Comparison of ENCODE assay signal across 28 cellular contexts in the genomic region with DNA sequence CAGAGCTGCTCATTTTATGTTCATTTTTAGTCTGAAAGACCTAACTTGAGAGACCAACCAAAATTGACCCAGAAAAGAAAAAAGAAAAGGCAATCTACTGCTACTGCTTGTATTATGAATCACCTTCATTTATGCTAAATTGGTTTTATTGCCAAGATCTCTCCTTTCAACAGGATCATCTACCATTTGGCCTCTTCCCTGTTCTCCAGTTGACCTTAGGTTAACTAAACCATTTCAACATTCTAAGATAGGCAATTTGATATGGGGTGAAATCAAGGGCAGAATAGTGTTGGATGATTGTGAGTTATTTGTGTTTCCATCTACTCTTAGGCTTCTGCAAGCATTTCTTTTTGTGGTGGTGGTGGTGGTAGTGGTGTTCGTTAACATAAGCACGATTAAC. TPM values are rescaled to one million over a fixed set of nuclear protein-coding genes. Genes with fewer than 3 reads are reported as not detected.
DNase-seq lines count a peak whose midpoint lies in the region; ATAC-seq and TF ChIP-seq lines count a peak whose summit lies in the region.
"Had no signal": no experiment of that assay in that cellular context is flagged by ENCODE, and none has a peak within 500 bp of the region (broad histone marks: within the 10 kb centered on the region; RNA-seq: fewer than 3 reads in every experiment).

No MANE protein-coding gene starts in this region.

- no peak overlapping the region for H2BK5ac ChIP-seq in IMR-90 (ENCODE audit: low read depth, low read length, poor library complexity, severe bottlenecking)

- H2BK120ac ChIP-seq in IMR-90 (ENCODE audit: low read depth, low read length): no peak overlapping the region

- peak overlapping the region; percentile 22 for H3K27ac Mint-ChIP-seq in WTC11
- H3K27ac Mint-ChIP-seq: activated CD8-positive, alpha-beta T cell treated with anti-CD3 and anti-CD28 coated beads, Interleukin-2, amount 10 ng/mL, durations not matched to agents 7 days and 5 days; stimulated activated naive CD8-positive, alpha-beta T cell treated with anti-CD3 and anti-CD28 coated beads, Interleukin-15, amount 100 ng/mL, for 72 hours had no signal

- H3K27ac ChIP-seq in IMR-90 (ENCODE audit: insufficient read depth, low read length): no peak overlapping the region
- H3K27ac ChIP-seq: BLaER1, body of pancreas, thyroid gland had no signal

- peaks cover 6% of the 10 kb centered on the region; the same call in 1 of the 2 replicates for H3K36me3 Mint-ChIP-seq in WTC11

- H3K23ac ChIP-seq in IMR-90 (ENCODE audit: low read depth, low read length): no peak overlapping the region

- no peak overlapping the region for H3K14ac ChIP-seq in IMR-90 (replicated peaks; ENCODE audit: low read depth, low read length)

- no peaks in the 10 kb centered on the region for H4K20me1 ChIP-seq in IMR-90 (ENCODE audit: insufficient read depth, low read length)
- H4K20me1 ChIP-seq: BLaER1 had no signal

- H3K18ac ChIP-seq in IMR-90 (ENCODE audit: low read depth, low read length): no peak overlapping the region

- BruUV-seq in IMR-90 (replicated peaks; lab: Mats Ljungman, UMichigan): no TSS peak

- CTCF ChIA-PET in IMR-90 (lab: Yijun Ruan, JAX) (no interaction called here), WTC11 (lab: Charles Lee) (interaction anchor here (1.1 kb wide), 1 partner anchor 135 kb away, joined by 5 read pairs; no protein-coding TSS in a partner anchor)

- TF ChIP-seq POLR2A in IMR-90 (IDR thresholded peaks at IDR 0.05; ENCODE audit: low read depth, low read length): no peak

- TF ChIP-seq RAD21 in IMR-90 (IDR thresholded peaks at IDR 0.05; ENCODE audit: low read length): no peak

- no peak overlapping the region for H4K8ac ChIP-seq in IMR-90 (ENCODE audit: low read depth in 2 of 2, low read length in 2 of 2)

- H2AK5ac ChIP-seq in IMR-90 (ENCODE audit: low read depth, low read length): no peak overlapping the region

- no peak overlapping the region for H2BK15ac ChIP-seq in IMR-90 (ENCODE audit: low read depth, low read length)

- H3K36me3 ChIP-seq in IMR-90 (ENCODE audit: control insufficient read depth, insufficient read depth, low read length): 0 out of 2 replicates have a peak, but pooled peaks cover 2% of the 10 kb centered on the region

- no peak overlapping the region for H3K4ac ChIP-seq in IMR-90 (ENCODE audit: low read depth, low read length)

- dilution Hi-C loops in IMR-90 (cut with HindIII; ENCODE audit: low sequenced_read_pairs, unreplicated experiment): no loop called here

- H3K4me2 ChIP-seq in IMR-90 (ENCODE audit: low read depth, low read length): no peak overlapping the region
- H3K4me2 ChIP-seq: BLaER1 had no signal

- H3K9me3 ChIP-seq in IMR-90 (ENCODE audit: control insufficient read depth, insufficient read depth, low read length): no peaks in the 10 kb centered on the region
- H3K9me3 ChIP-seq: BLaER1, body of pancreas, mucosa of descending colon, thyroid gland had no signal

- H3K4me1 ChIP-seq in IMR-90 (ENCODE audit: control insufficient read depth, insufficient read depth, low read length): no peaks in the 10 kb centered on the region
- H3K4me1 ChIP-seq: body of pancreas, thyroid gland had no signal

- H2BK20ac ChIP-seq in IMR-90 (ENCODE audit: low read depth, low read length): no peak overlapping the region

- DNase-seq in EH (ENCODE audit: low read depth): peak; percentile 19
- DNase-seq in IMR-90: peak; percentile 7
- DNase-seq in WTC11 (ENCODE audit: low spot score): no peak
- DNase-seq in left kidney (ENCODE audit: low read depth, low spot score): peak; percentile 81
- no peak for DNase-seq in activated CD4-positive, CD25-positive, alpha-beta regulatory T cell treated with anti-CD3 and anti-CD28 coated beads, Interleukin-2, amount 50 U/mL, for 72 hours
- DNase-seq: ACHN; activated CD8-positive, alpha-beta T cell treated with anti-CD3 and anti-CD28 coated beads, Interleukin-2, amount 10 ng/mL, durations not matched to agents 7 days and 5 days; activated effector memory CD4-positive, alpha-beta T cell treated with Interleukin-2 at 50 U/mL for 16 hours; activated T-cell treated with anti-CD3 and anti-CD28 coated beads for 4 hours; body of pancreas; effector memory CD8-positive, alpha-beta T cell; EL; KG1; mucosa of descending colon; NCI-H187; NCI-H226; NCI-H748 treated with DMSO at 0.1 percent for 48 hours; SHP77; stimulated activated naive CD8-positive, alpha-beta T cell treated with anti-CD3 and anti-CD28 coated beads, Interleukin-15, amount 100 ng/mL, for 72 hours; thyroid gland had no signal

- no peak overlapping the region for H4K5ac ChIP-seq in IMR-90 (ENCODE audit: low read depth, low read length)

- H3K56ac ChIP-seq in IMR-90 (ENCODE audit: extremely low read depth, insufficient read depth, low read length): no peak overlapping the region

- no peak overlapping the region for H3K4me3 ChIP-seq in IMR-90 (ENCODE audit: insufficient read depth, low read depth, low read length)
- H3K4me3 ChIP-seq: BLaER1, body of pancreas, lung, mucosa of descending colon, thyroid gland had no signal

- H3K27me3 ChIP-seq in IMR-90 (ENCODE audit: control insufficient read depth, insufficient read depth, low read length): no peaks in the 10 kb centered on the region
- H3K27me3 ChIP-seq: BLaER1, body of pancreas, thyroid gland had no signal

- no peak overlapping the region for H4K91ac ChIP-seq in IMR-90 (ENCODE audit: insufficient read depth, low read depth, low read length)

- TF ChIP-seq CTCF in IMR-90 (conservative IDR thresholded peaks at IDR 0.05; ENCODE audit: low read depth, low read length): no peak
- no peak for TF ChIP-seq CTCF in WTC11 (IDR thresholded peaks at IDR 0.05)

- H2AFZ ChIP-seq in IMR-90 (replicated peaks; ENCODE audit: low read length, poor library complexity): no peak overlapping the region

- no peaks in the 10 kb centered on the region for H3K27me3 Mint-ChIP-seq in WTC11 (ENCODE audit: low read depth)
- H3K27me3 Mint-ChIP-seq: effector memory CD8-positive, alpha-beta T cell; stimulated activated naive CD8-positive, alpha-beta T cell treated with anti-CD3 and anti-CD28 coated beads, Interleukin-15, amount 100 ng/mL, for 72 hours had no signal

- intact Hi-C loops in IMR-90 (cut with micrococcal nuclease): no loop called here

- WGBS in IMR-90 (ENCODE audit: extremely low coverage in 2 of 2, insufficient read length in 1 of 2), 2 experiments: no CpG with 5 or more reads among the region's 2 CpGs

- no peaks in the 10 kb centered on the region for H3K4me1 Mint-ChIP-seq in WTC11
- H3K4me1 Mint-ChIP-seq: stimulated activated naive CD8-positive, alpha-beta T cell treated with anti-CD3 and anti-CD28 coated beads, Interleukin-15, amount 100 ng/mL, for 72 hours had no signal

- H2AK9ac ChIP-seq in IMR-90 (replicated peaks; ENCODE audit: low read depth, low read length, poor library complexity): no peak overlapping the region

- no peaks in the 10 kb centered on the region for H3K9me1 ChIP-seq in IMR-90 (ENCODE audit: insufficient read depth, low read length)

- POLR2A ChIA-PET in IMR-90 (lab: Charles Lee; ENCODE audit: unreplicated experiment): no interaction called here
- POLR2A ChIA-PET in WTC11 (lab: Charles Lee): no interaction called here

- in situ Hi-C loops in IMR-90 (cut with MboI; ENCODE audit: low sequenced_read_pairs): no loop called here

- H3K79me1 ChIP-seq in IMR-90 (ENCODE audit: low read depth in 1 of 2, low read length in 2 of 2): no peaks in the 10 kb centered on the region

- no peak for ATAC-seq in IMR-90 (ENCODE audit: low read depth)
- ATAC-seq in WTC11: no peak
- ATAC-seq in HG03521 (IDR thresholded peaks at IDR 0.05; ENCODE audit: unreplicated experiment): no peak
- no peak for ATAC-seq in GM18858 (IDR thresholded peaks at IDR 0.05; ENCODE audit: unreplicated experiment)
- ATAC-seq in HG03432 (IDR thresholded peaks at IDR 0.05; ENCODE audit: unreplicated experiment): no peak
- ATAC-seq: activated CD8-positive, alpha-beta T cell treated with anti-CD3 and anti-CD28 coated beads, Interleukin-2, amount 10 ng/mL, durations not matched to agents 7 days and 5 days; body of pancreas; effector memory CD8-positive, alpha-beta T cell; mucosa of descending colon; sciatic nerve; stimulated activated naive CD8-positive, alpha-beta T cell treated with anti-CD3 and anti-CD28 coated beads, Interleukin-15, amount 100 ng/mL, for 72 hours had no signal

- H3K9ac ChIP-seq in IMR-90 (ENCODE audit: low read depth, low read length): no peak overlapping the region
- H3K9ac ChIP-seq: BLaER1 had no signal

- H3K9me3 Mint-ChIP-seq in WTC11: no peaks in the 10 kb centered on the region
- H3K9me3 Mint-ChIP-seq: effector memory CD8-positive, alpha-beta T cell; stimulated activated naive CD8-positive, alpha-beta T cell treated with anti-CD3 and anti-CD28 coated beads, Interleukin-15, amount 100 ng/mL, for 72 hours had no signal

- no peak overlapping the region for H3K4me3 Mint-ChIP-seq in WTC11
- H3K4me3 Mint-ChIP-seq: activated CD8-positive, alpha-beta T cell treated with anti-CD3 and anti-CD28 coated beads, Interleukin-2, amount 10 ng/mL, durations not matched to agents 7 days and 5 days; effector memory CD8-positive, alpha-beta T cell; stimulated activated naive CD8-positive, alpha-beta T cell treated with anti-CD3 and anti-CD28 coated beads, Interleukin-15, amount 100 ng/mL, for 72 hours had no signal

TF ChIP-seq in IMR-90, 13 proteins besides CTCF, POLR2A, EP300 and RAD21 (continues in another document):
- TF ChIP-seq BHLHE40 (IDR thresholded peaks at IDR 0.05; ENCODE audit: low read depth, low read length): no peak
- TF ChIP-seq USF2 (IDR thresholded peaks at IDR 0.05; ENCODE audit: low read depth, low read length): no peak

TF ChIP-seq in WTC11, 78 proteins besides CTCF, POLR2A, EP300 and RAD21 (continues in another document):
- TF ChIP-seq ESRRA (CRISPR knock-in tag; IDR thresholded peaks at IDR 0.05; ENCODE audit: borderline replicate concordance) (no peak), SMAD3 (CRISPR knock-in tag; IDR thresholded peaks at IDR 0.05; ENCODE audit: borderline replicate concordance) (no peak), ZNF317 (CRISPR knock-in tag; IDR thresholded peaks at IDR 0.05; ENCODE audit: borderline replicate concordance, low read depth) (no peak), MYBL2 (CRISPR knock-in tag; IDR thresholded peaks at IDR 0.05) (no peak), ZNF423 (CRISPR knock-in tag; IDR thresholded peaks at IDR 0.05) (no peak), TP53 (CRISPR knock-in tag; IDR thresholded peaks at IDR 0.05) (no peak), FOXJ3 (CRISPR knock-in tag; IDR thresholded peaks at IDR 0.05; ENCODE audit: borderline replicate concordance) (no peak)

RNA-seq across cellular contexts. Expression of gene POU4F3, which starts 48.3 kb away (rescaled TPM):
- not detected in 2 replicates for total RNA-seq in IMR-90 (2012; rRNA removed)
- 0.02 and 0.06 TPM in 2 replicates for polyA plus RNA-seq in IMR-90 (2012; rRNA removed)
- polyA plus RNA-seq in IMR-90 (2012; cell fraction: cytosol; rRNA removed): 0.02 TPM in 1 of 2 replicates, not detected in the other
- polyA plus RNA-seq in IMR-90 (2012; cell fraction: nucleus; rRNA removed; ENCODE audit: low replicate concordance): 0.09 and 0.14 TPM in 2 replicates
- not detected in 3 replicates for total RNA-seq in WTC11 (2021)
- total RNA-seq: HT-29, mucosa of descending colon, OCI-LY7, sciatic nerve, thyroid gland had no signal

Comparison
In these comparisons a context has a peak if more than half of its experiments do, and no peak if none do; other contexts are left out.
1. DNase-seq: peak in EH (single experiment), IMR-90 (single experiment) and left kidney (single experiment); none in WTC11 (single experiment) and activated CD4-positive, CD25-positive, alpha-beta regulatory T cell treated with anti-CD3 and anti-CD28 coated beads, Interleukin-2, amount 50 U/mL, for 72 hours (single experiment).